In the genomic region with DNA sequence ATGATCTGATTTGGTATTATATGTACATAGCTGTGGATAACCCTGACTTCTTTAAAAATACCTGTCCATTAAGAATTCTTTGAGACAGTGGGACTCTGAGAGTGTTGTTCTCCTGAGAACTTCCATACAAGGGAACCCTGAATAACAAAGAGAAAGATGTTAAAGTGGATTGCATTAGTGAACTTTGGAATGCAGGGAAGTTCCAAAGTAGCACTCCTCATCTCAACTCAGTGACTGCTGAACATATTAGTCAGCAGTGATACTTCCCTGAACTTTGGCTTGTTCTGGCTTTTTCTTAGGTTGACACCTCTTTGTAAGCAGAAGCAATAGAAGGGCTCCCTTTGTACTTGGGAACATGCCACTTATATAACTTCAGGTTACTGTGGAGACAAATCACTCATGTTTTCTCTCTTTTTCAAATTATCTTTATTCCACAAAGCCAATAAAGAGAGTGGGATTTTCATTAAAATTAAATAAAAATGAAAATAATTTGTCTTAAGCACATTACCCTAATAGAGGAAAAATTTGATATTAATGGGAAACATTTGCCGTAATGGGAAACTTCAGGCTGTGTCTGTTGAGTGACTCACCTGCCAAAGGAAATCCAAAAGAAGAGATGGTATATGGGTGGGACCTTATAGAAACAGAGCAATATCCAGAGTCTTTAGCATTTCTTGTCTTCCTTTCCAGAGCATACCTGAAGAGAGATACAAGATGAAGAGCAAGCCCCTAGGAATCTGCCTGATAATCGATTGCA, we compare ENCODE assay signal across 9 cellular contexts. TPM values are rescaled to one million over a fixed set of nuclear protein-coding genes. Genes with fewer than 3 reads are reported as not detected.
A peak's percentile ranks its signal among the peaks of the same experiment; 100 is the strongest.
DNase-seq lines count a peak whose midpoint lies in the region; ATAC-seq and TF ChIP-seq lines count a peak whose summit lies in the region.
"Had no signal": no experiment of that assay in that cellular context is flagged by ENCODE, and none has a peak within 500 bp of the region (broad histone marks: within the 10 kb centered on the region; RNA-seq: fewer than 3 reads in every experiment).

No MANE protein-coding gene starts in this region.

- no peaks in the 10 kb centered on the region for H3K79me2 ChIP-seq in HCT116 (ENCODE audit: insufficient read depth, low read length)

- TF ChIP-seq POLR2A in HCT116 (IDR thresholded peaks at IDR 0.05; ENCODE audit: borderline replicate concordance, extremely low read depth, insufficient read depth, insufficient read length) (no peak), gastrocnemius medialis (IDR thresholded peaks at IDR 0.05) (no peak)

- peak overlapping the region; percentile 47 for H3K27ac Mint-ChIP-seq in activated naive CD8-positive, alpha-beta T cell

- ATAC-seq in HCT116 (peak; percentile 61), gastrocnemius medialis (no peak), GM18502 (IDR thresholded peaks at IDR 0.05; ENCODE audit: poor library complexity, unreplicated experiment) (no peak), HG03378 (IDR thresholded peaks at IDR 0.05; ENCODE audit: unreplicated experiment) (no peak)

- H3K36me3 ChIP-seq in HCT116 (ENCODE audit: control insufficient read depth in 1 of 2, insufficient read depth in 2 of 2, low read length in 2 of 2) (peaks cover 0 to 9% of the 10 kb centered on the region in 2 experiments; a peak in 1 of 4 replicates), left ventricle myocardium inferior (peaks cover 84% of the 10 kb centered on the region), gastrocnemius medialis (peaks cover 5 to 89% of the 10 kb centered on the region in 2 donors), H7 (replicated peaks; ENCODE audit: control insufficient read depth, insufficient read depth, low read length) (no peaks in the 10 kb centered on the region)

- no TSS peak for BruUV-seq in HCT116 (replicated peaks; lab: Mats Ljungman, UMichigan)

- H3K9ac ChIP-seq in HCT116 (ENCODE audit: low read length) = peak overlapping the region; percentile 58

- no peak overlapping the region for H3K4me3 Mint-ChIP-seq in activated naive CD8-positive, alpha-beta T cell

- no peaks in the 10 kb centered on the region for H3K27me3 Mint-ChIP-seq in activated naive CD8-positive, alpha-beta T cell

- H3K9me2 ChIP-seq in HCT116 (ENCODE audit: insufficient read depth) = no peaks in the 10 kb centered on the region

- POLR2A ChIA-PET in HCT116 (lab: Charles Lee) = interaction anchor here (1.2 to 3.4 kb wide), 3 partner anchors 34 to 260 kb away, joined by 3 to 8 read pairs (median 3); a partner anchor contains a TSS
- POLR2A ChIA-PET in HEK293T (lab: Yijun Ruan, JAX) = no interaction called here

- H2AFZ ChIP-seq in HCT116 (ENCODE audit: low read depth, low read length, poor library complexity, severe bottlenecking) = no peak overlapping the region

- intact Hi-C loops in HCT116 (cut with micrococcal nuclease) = no loop called here
- intact Hi-C loops in left ventricle myocardium inferior (cut with micrococcal nuclease) = no loop called here
- intact Hi-C loops in gastrocnemius medialis (cut with DNase I; ENCODE audit: low total_unique reads) = no loop called here

- H3K27ac ChIP-seq in HCT116 (ENCODE audit: low read depth, low read length) (peak overlapping the region; percentile 98), left ventricle myocardium inferior (replicated peaks) (peak overlapping the region; percentile 79), gastrocnemius medialis (peak overlapping the region; percentile 29 to 81 (median 70))
- H3K27ac ChIP-seq: SK-N-MC had no signal

- peaks cover 31% of the 10 kb centered on the region for H3K4me1 Mint-ChIP-seq in activated naive CD8-positive, alpha-beta T cell (ENCODE audit: low read depth)

- RAD21 ChIA-PET in HCT116 (lab: Charles Lee; ENCODE audit: low non-redundant PET in 1 of 2, low total read pairs in 2 of 2, uncharacterized antibody in 2 of 2, unreplicated experiment in 2 of 2) = no interaction called here

- CTCF ChIA-PET in HCT116 (lab: Charles Lee) = interaction anchor here (1.2 to 1.7 kb wide), 4 partner anchors 9 to 84 kb away, joined by 3 to 5 read pairs (median 4); no protein-coding TSS in a partner anchor
- CTCF ChIA-PET in HEK293T (lab: Yijun Ruan, JAX) = no interaction called here

- H4K20me1 ChIP-seq in HCT116 (ENCODE audit: insufficient read depth) = no peaks in the 10 kb centered on the region

- H3K4me2 ChIP-seq in HCT116 (ENCODE audit: low read length) = peak overlapping the region; percentile 79

- H3K9me3 ChIP-seq in HCT116 (ENCODE audit: control insufficient read depth in 1 of 2, insufficient read depth in 1 of 2, low read depth in 1 of 2, low read length in 2 of 2) (no peaks in the 10 kb centered on the region), left ventricle myocardium inferior (replicated peaks) (no peaks in the 10 kb centered on the region), gastrocnemius medialis (no peaks in the 10 kb centered on the region)

- TF ChIP-seq CTCF in HCT116 (IDR thresholded peaks at IDR 0.05 in 2 of 3, conservative IDR thresholded peaks at IDR 0.05 in 1 of 3; ENCODE audit: borderline replicate concordance in 1 of 3, insufficient read depth in 1 of 3, low read depth in 2 of 3, low read length in 2 of 3) (no peak), left ventricle myocardium inferior (IDR thresholded peaks at IDR 0.05; ENCODE audit: borderline replicate concordance) (no peak), gastrocnemius medialis (IDR thresholded peaks at IDR 0.05 in 4 of 5, conservative IDR thresholded peaks at IDR 0.05 in 1 of 5) (no peak)

- H3K4me1 ChIP-seq in HCT116 (ENCODE audit: control insufficient read depth in 1 of 2, insufficient read depth in 2 of 2, low read length in 2 of 2) (peaks cover 40 to 86% of the 10 kb centered on the region in 2 experiments), left ventricle myocardium inferior (peaks cover 83% of the 10 kb centered on the region), gastrocnemius medialis (peaks cover 28 to 71% of the 10 kb centered on the region in 2 donors)

- peaks cover 8% of the 10 kb centered on the region for H3K36me3 Mint-ChIP-seq in activated naive CD8-positive, alpha-beta T cell

- DNase-seq in HCT116 (ENCODE audit: low read depth, low spot score) (peak; percentile 77), left ventricle myocardium inferior (no peak), gastrocnemius medialis (no peak), H7 (no peak), HEK293T (ENCODE audit: extremely low spot score) (no peak)

- peak; percentile 17; the same call in 1 of the 2 replicates for TF ChIP-seq RAD21 in HCT116 (IDR thresholded peaks at IDR 0.05; ENCODE audit: low read depth)

- H3K9me3 Mint-ChIP-seq in activated naive CD8-positive, alpha-beta T cell (ENCODE audit: low read depth) = no peaks in the 10 kb centered on the region

- in situ Hi-C loops in gastrocnemius medialis (cut with MboI; ENCODE audit: low sequenced_read_pairs in 4 of 4) = no loop called here

- H3K27me3 ChIP-seq in HCT116 (ENCODE audit: insufficient read depth, low read length) (no peaks in the 10 kb centered on the region), left ventricle myocardium inferior (ENCODE audit: low read depth) (no peaks in the 10 kb centered on the region), gastrocnemius medialis (no peaks in the 10 kb centered on the region), H7 (ENCODE audit: control insufficient read depth, insufficient read depth, low read length) (no peaks in the 10 kb centered on the region)

- H3K4me3 ChIP-seq in HCT116 (replicated peaks in 1 of 2; ENCODE audit: low read depth in 1 of 2, low read length in 2 of 2) (peak overlapping the region; percentile 12 to 41), left ventricle myocardium inferior (no peak overlapping the region), gastrocnemius medialis (no peak overlapping the region), H7 (ENCODE audit: insufficient read depth, low read depth, low read length) (no peak overlapping the region)
- H3K4me3 ChIP-seq: SK-N-MC had no signal

TF ChIP-seq in HCT116, 20 proteins besides CTCF, POLR2A, EP300 and RAD21 (continues in another document):
- peak; percentile 33; the same call in 1 of the 2 replicates for TF ChIP-seq CEBPB (IDR thresholded peaks at IDR 0.05; ENCODE audit: low read depth)
- no peak for TF ChIP-seq EGR1 (IDR thresholded peaks at IDR 0.05; ENCODE audit: low read depth)
- TF ChIP-seq SP1 (IDR thresholded peaks at IDR 0.05; ENCODE audit: low read depth) = peak; percentile 49; the same call in 1 of the 2 replicates
- TF ChIP-seq SIN3A (IDR thresholded peaks at IDR 0.05; ENCODE audit: low read depth) = no peak
- TF ChIP-seq JUND (IDR thresholded peaks at IDR 0.05) = peak; percentile 36
- no peak for TF ChIP-seq EZH2phosphoT487 (IDR thresholded peaks at IDR 0.05; ENCODE audit: borderline replicate concordance)
- peak; percentile 36; the same call in 1 of the 2 replicates for TF ChIP-seq FOSL1 (IDR thresholded peaks at IDR 0.05; ENCODE audit: low read depth)
- TF ChIP-seq, protein P1, sequence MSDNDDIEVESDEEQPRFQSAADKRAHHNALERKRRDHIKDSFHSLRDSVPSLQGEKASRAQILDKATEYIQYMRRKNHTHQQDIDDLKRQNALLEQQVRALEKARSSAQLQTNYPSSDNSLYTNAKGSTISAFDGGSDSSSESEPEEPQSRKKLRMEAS (IDR thresholded peaks at IDR 0.05) = peak; percentile 14; the same call in 1 of the 2 replicates

TF ChIP-seq in HEK293T, 16 proteins besides CTCF, POLR2A, EP300 and RAD21:
- TF ChIP-seq ELF4 (IDR thresholded peaks at IDR 0.05) (no peak), NFRKB (IDR thresholded peaks at IDR 0.05) (no peak), SP1 (IDR thresholded peaks at IDR 0.05) (no peak), BHLHE40 (IDR thresholded peaks at IDR 0.05; ENCODE audit: borderline replicate concordance) (no peak), ZNF384 (IDR thresholded peaks at IDR 0.05) (no peak), FOXA1 (IDR thresholded peaks at IDR 0.05) (no peak), LEF1 (IDR thresholded peaks at IDR 0.05; ENCODE audit: borderline replicate concordance) (no peak)

RNA-seq across cellular contexts. Expression of a gene that starts 33.3 kb away (rescaled TPM):
- total RNA-seq in HCT116 (2021; ENCODE audit: unreplicated experiment) = 35.6 TPM
- 19.8 and 21.2 TPM in 2 replicates for polyA plus RNA-seq in HCT116 (2012)
- 238 TPM for total RNA-seq in left ventricle myocardium inferior
- total RNA-seq in gastrocnemius medialis = 100 to 1,000 TPM; 298 to 491 (median 352) TPM
- total RNA-seq in H7 (2014; rRNA removed; shearing (Covaris generic)) = 9.0 and 18.3 TPM in 2 replicates

RNA-seq across cellular contexts. Expression of a gene that starts 33.7 kb away (rescaled TPM):
- 2.6 TPM for total RNA-seq in HCT116 (2021; ENCODE audit: unreplicated experiment)
- 1.8 and 2.3 TPM in 2 replicates for polyA plus RNA-seq in HCT116 (2012)
- 5.4 TPM for total RNA-seq in left ventricle myocardium inferior
- total RNA-seq in gastrocnemius medialis = 1 to 10 TPM; 2.4 to 7.3 (median 3.6) TPM
- 5.1 and 5.4 TPM in 2 replicates for total RNA-seq in H7 (2014; rRNA removed; shearing (Covaris generic))

Comparison
In these comparisons a context has a peak if more than half of its experiments do, and no peak if none do; other contexts are left out.
1. H3K4me3 ChIP-seq: peak in HCT116 (2 of 2); none in left ventricle myocardium inferior (single experiment), gastrocnemius medialis (0 of 4) and H7 (single experiment).
2. Peak in every context shown above with its lines, with median percentiles within 50 percentile points of each other: H3K27ac ChIP-seq.